In genomic region chr3:62527484-62527883, GRCh38 we compare ENCODE assay signal across 18 cellular contexts.
"Had no signal": no experiment of that assay in that cellular context is flagged by ENCODE, and none has a peak within 500 bp of the region (broad histone marks: within the 10 kb centered on the region; RNA-seq: fewer than 3 reads in every experiment).

No MANE protein-coding gene starts in this region.

- H3K27ac ChIP-seq: coronary artery, gastroesophageal sphincter, neutrophil, right atrium auricular region, sigmoid colon, skin epidermis had no signal

- H3K9me3 ChIP-seq: gastroesophageal sphincter, mucosa of descending colon, neutrophil, right atrium auricular region, sigmoid colon had no signal

- H3K36me3 ChIP-seq: gastroesophageal sphincter, neutrophil, right atrium auricular region, sigmoid colon had no signal

- DNase-seq: effector memory CD4-positive, alpha-beta T cell; glutamatergic neuron; immature natural killer cell; kidney; mammary epithelial cell; mucosa of descending colon; naive thymus-derived CD8-positive, alpha-beta T cell; posterior cingulate gyrus; sigmoid colon; stimulated activated CD4-positive, alpha-beta T cell treated with anti-CD3 and anti-CD28 coated beads, Interleukin-2, amount 100 ng/mL, for 24 hours; stimulated activated naive CD4-positive, alpha-beta T cell had no signal

- ATAC-seq: esophagus mucosa; gastroesophageal sphincter; left lobe of liver; mucosa of descending colon; naive thymus-derived CD8-positive, alpha-beta T cell had no signal

- H3K27me3 ChIP-seq: gastroesophageal sphincter, neutrophil, right atrium auricular region, sigmoid colon had no signal

- H3K4me1 ChIP-seq: gastroesophageal sphincter, right atrium auricular region, sigmoid colon had no signal

- H3K4me3 ChIP-seq: coronary artery, gastroesophageal sphincter, mucosa of descending colon, right atrium auricular region, sigmoid colon, skin epidermis had no signal
